Comparison of ENCODE assay signal across 8 cellular contexts in genomic region chr12:67592228-67593011, GRCh38. TPM values are rescaled to one million over a fixed set of nuclear protein-coding genes. Genes with fewer than 3 reads are reported as not detected.
DNase-seq lines count a peak whose midpoint lies in the region; ATAC-seq and TF ChIP-seq lines count a peak whose summit lies in the region.

No MANE protein-coding gene starts in this region.

- H3K79me2 ChIP-seq in PC-9 (ENCODE audit: low read depth) (no peaks in the 10 kb centered on the region), fibroblast of lung (ENCODE audit: control insufficient read depth, insufficient read depth, low read length) (no peaks in the 10 kb centered on the region)

- H3K36me3 ChIP-seq in A673 (ENCODE audit: insufficient read depth, low read length, poor library complexity, severe bottlenecking) (no peaks in the 10 kb centered on the region), PC-9 (ENCODE audit: low read depth) (0 out of 2 replicates have a peak, but pooled peaks cover 3% of the 10 kb centered on the region), fibroblast of lung (ENCODE audit: control insufficient read depth, insufficient read depth, low read length) (no peaks in the 10 kb centered on the region)

- H3K9me3 Mint-ChIP-seq in stimulated activated effector memory CD8-positive, alpha-beta T cell treated with anti-CD3 and anti-CD28 coated beads, Interleukin-12 subunit alpha, Interleukin-12 subunit beta, amount 100 ng/mL, for 72 hours = peaks cover 5% of the 10 kb centered on the region

- H2AFZ ChIP-seq in PC-9 = peak overlapping the region; percentile 64
- no peak overlapping the region for H2AFZ ChIP-seq in fibroblast of lung (ENCODE audit: low read length)

- intact Hi-C loops in A673 (cut with micrococcal nuclease; ENCODE audit: unreplicated experiment) (no loop called here), PC-9 (cut with micrococcal nuclease; ENCODE audit: unreplicated experiment) (loop anchor here (1.0 to 5.0 kb wide), 3 partner anchors 55 to 108 kb away; partner anchors contain the start of gene DYRK2)

- H4K20me1 ChIP-seq in PC-9 (ENCODE audit: insufficient read depth) (no peaks in the 10 kb centered on the region), fibroblast of lung (ENCODE audit: control insufficient read depth, extremely low read depth, insufficient read depth, low read length) (no peaks in the 10 kb centered on the region)

- ATAC-seq in GM18511 (IDR thresholded peaks at IDR 0.05; ENCODE audit: unreplicated experiment) (peak; percentile 93), HG03045 (IDR thresholded peaks at IDR 0.05; ENCODE audit: unreplicated experiment) (peak; percentile 83)
- ATAC-seq in stimulated activated effector memory CD8-positive, alpha-beta T cell treated with anti-CD3 and anti-CD28 coated beads, Interleukin-12 subunit alpha, Interleukin-12 subunit beta, amount 100 ng/mL, for 72 hours = peak; percentile 71

- H3F3A ChIP-seq in PC-9 (ENCODE audit: insufficient read depth, low read depth) = peaks cover 31% of the 10 kb centered on the region

- H3K4me3 ChIP-seq in A673 (ENCODE audit: low read depth, low read length, poor library complexity, severe bottlenecking) (no peak overlapping the region), PC-9 (peak overlapping the region; percentile 28; the same call in 1 of the 2 replicates), fibroblast of lung (replicated peaks in 1 of 4; ENCODE audit: control extremely low read depth in 1 of 4, insufficient read depth in 1 of 4, low read depth in 3 of 4, low read length in 4 of 4) (no peak overlapping the region)

- no peak for TF ChIP-seq CTCF in A673 (conservative IDR thresholded peaks at IDR 0.05; ENCODE audit: low read depth, low read length)
- no peak for TF ChIP-seq CTCF in PC-9 (conservative IDR thresholded peaks at IDR 0.05)
- no peak for TF ChIP-seq CTCF in fibroblast of lung (conservative IDR thresholded peaks at IDR 0.05 in 1 of 2, IDR thresholded peaks at IDR 0.05 in 1 of 2; ENCODE audit: low read depth in 1 of 2, low read length in 2 of 2)

- H3K27ac Mint-ChIP-seq in stimulated activated effector memory CD8-positive, alpha-beta T cell treated with anti-CD3 and anti-CD28 coated beads, Interleukin-12 subunit alpha, Interleukin-12 subunit beta, amount 100 ng/mL, for 72 hours = peak overlapping the region; percentile 91

- peak; percentile 55 for DNase-seq in A673 (ENCODE audit: low spot score)
- DNase-seq in PC-9 = peak; percentile 29 to 61
- DNase-seq in fibroblast of lung (ENCODE audit: low read depth in 2 of 2) = peak; percentile 59 to 74
- no peak for DNase-seq in stimulated activated effector memory CD8-positive, alpha-beta T cell treated with anti-CD3 and anti-CD28 coated beads, Interleukin-12 subunit alpha, Interleukin-12 subunit beta, amount 100 ng/mL, for 72 hours (ENCODE audit: low spot score in 2 of 2)
- DNase-seq in ureter (ENCODE audit: low spot score) = no peak
- no peak for DNase-seq in iPS-NIHi11 (ENCODE audit: low spot score)

- BruUV-seq in A673 (replicated peaks; lab: Mats Ljungman, UMichigan) (no TSS peak), PC-9 (replicated peaks; lab: Mats Ljungman, UMichigan) (no TSS peak)

- H3K9me3 ChIP-seq in A673 (ENCODE audit: low read depth, low read length, poor library complexity, severe bottlenecking) (no peaks in the 10 kb centered on the region), PC-9 (ENCODE audit: insufficient read depth, low read depth) (no peaks in the 10 kb centered on the region), fibroblast of lung (ENCODE audit: control insufficient read depth, insufficient read depth, low read depth, low read length) (no peaks in the 10 kb centered on the region)

- H3K36me3 Mint-ChIP-seq in stimulated activated effector memory CD8-positive, alpha-beta T cell treated with anti-CD3 and anti-CD28 coated beads, Interleukin-12 subunit alpha, Interleukin-12 subunit beta, amount 100 ng/mL, for 72 hours = no peaks in the 10 kb centered on the region

- CTCF ChIA-PET in A673 (lab: Charles Lee) (no interaction called here), PC-9 (lab: Charles Lee) (no interaction called here)

- H3K4me1 ChIP-seq in A673 (ENCODE audit: insufficient read depth, low read length, poor library complexity, severe bottlenecking) (no peaks in the 10 kb centered on the region), PC-9 (replicated peaks; ENCODE audit: insufficient read depth) (peaks cover 47% of the 10 kb centered on the region), fibroblast of lung (ENCODE audit: control insufficient read depth, extremely low read depth, insufficient read depth, low read length) (no peaks in the 10 kb centered on the region)

- H3K27ac ChIP-seq in A673 (ENCODE audit: low read depth, low read length, poor library complexity, severe bottlenecking) (no peak overlapping the region), PC-9 (peak overlapping the region; percentile 98), fibroblast of lung (ENCODE audit: insufficient read depth, low read length) (no peak overlapping the region)

- H3K4me2 ChIP-seq in PC-9 = peak overlapping the region; percentile 75
- no peak overlapping the region for H3K4me2 ChIP-seq in fibroblast of lung (ENCODE audit: extremely low read depth, insufficient read depth, low read length)

- peak overlapping the region; percentile 20 for H3K4me3 Mint-ChIP-seq in stimulated activated effector memory CD8-positive, alpha-beta T cell treated with anti-CD3 and anti-CD28 coated beads, Interleukin-12 subunit alpha, Interleukin-12 subunit beta, amount 100 ng/mL, for 72 hours

- no peaks in the 10 kb centered on the region for H3K9me2 ChIP-seq in PC-9 (ENCODE audit: insufficient read depth)

- no peak overlapping the region for H3K9ac ChIP-seq in fibroblast of lung (ENCODE audit: insufficient read depth, low read length)

- H3K27me3 ChIP-seq in A673 (replicated peaks; ENCODE audit: insufficient read depth, low read depth, low read length, poor library complexity) (no peaks in the 10 kb centered on the region), PC-9 (ENCODE audit: insufficient read depth, low read depth) (no peaks in the 10 kb centered on the region), fibroblast of lung (ENCODE audit: control insufficient read depth, insufficient read depth, low read length) (no peaks in the 10 kb centered on the region)

- POLR2A ChIA-PET in A673 (lab: Charles Lee; ENCODE audit: low non-redundant PET) = no interaction called here
- POLR2A ChIA-PET in PC-9 (lab: Charles Lee; ENCODE audit: unreplicated experiment) = interaction anchor here (0.5 to 1.1 kb wide), 5 partner anchors 12 to 1027 kb away, joined by 3 to 14 read pairs (median 4); partner anchors contain the start of gene DYRK2

- peaks cover 40% of the 10 kb centered on the region for H3K4me1 Mint-ChIP-seq in stimulated activated effector memory CD8-positive, alpha-beta T cell treated with anti-CD3 and anti-CD28 coated beads, Interleukin-12 subunit alpha, Interleukin-12 subunit beta, amount 100 ng/mL, for 72 hours

RNA-seq across cellular contexts. Expression of gene DYRK2, which starts 56.1 kb away (rescaled TPM):
- total RNA-seq in A673 (2021) (28.6 and 35.2 TPM in 2 replicates), PC-9 (2021) (42.9 and 55.6 TPM in 2 replicates), fibroblast of lung (19.0 and 22.5 TPM in 2 replicates), ureter (40.7 TPM)
- 18.3 and 18.7 TPM in 2 replicates for polyA plus RNA-seq in fibroblast of lung
- polyA plus RNA-seq in fibroblast of lung (2012) = 16.4 and 18.0 TPM in 2 replicates
- polyA minus RNA-seq in fibroblast of lung (ENCODE audit: low replicate concordance) = 15.6 and 31.8 TPM in 2 replicates

Comparison
In these comparisons a context has a peak if more than half of its experiments do, and no peak if none do; other contexts are left out.
1. DNase-seq: peak in A673 (single experiment), PC-9 (2 of 2) and fibroblast of lung (2 of 2); none in stimulated activated effector memory CD8-positive, alpha-beta T cell treated with anti-CD3 and anti-CD28 coated beads, Interleukin-12 subunit alpha, Interleukin-12 subunit beta, amount 100 ng/mL, for 72 hours (0 of 2), ureter (single experiment) and iPS-NIHi11 (single experiment).
2. Peak in every context shown above with its lines, with median percentiles within 50 percentile points of each other: ATAC-seq.